ENCODE assay signal across 9 cellular contexts in genomic region chr3:119600732-119601131, GRCh38. TPM values are rescaled to one million over a fixed set of nuclear protein-coding genes. Genes with fewer than 3 reads are reported as not detected.
DNase-seq lines count a peak whose midpoint lies in the region; ATAC-seq lines count a peak whose summit lies in the region.
"Had no signal": no experiment of that assay in that cellular context is flagged by ENCODE, and none has a peak within 500 bp of the region (broad histone marks: within the 10 kb centered on the region; RNA-seq: fewer than 3 reads in every experiment).

No MANE protein-coding gene starts in this region.

- no peak overlapping the region for H3K9ac ChIP-seq in mesendoderm (ENCODE audit: low read length)

- H4K5ac ChIP-seq in mesendoderm (ENCODE audit: low read length) = no peak overlapping the region

- ATAC-seq in GM21515 (IDR thresholded peaks at IDR 0.05; ENCODE audit: unreplicated experiment) (peak; percentile 61), HG03565 (IDR thresholded peaks at IDR 0.05; ENCODE audit: unreplicated experiment) (peak; percentile 54)

- H3K27me3 Mint-ChIP-seq in activated naive CD8-positive, alpha-beta T cell treated with anti-CD3 and anti-CD28 coated beads for 36 hours = peaks cover 3% of the 10 kb centered on the region

- no peak overlapping the region for H3K4ac ChIP-seq in mesendoderm (ENCODE audit: low read depth, low read length)

- no peak overlapping the region for H3K4me2 ChIP-seq in mesendoderm (ENCODE audit: low read length)

- H3K4me3 Mint-ChIP-seq in activated naive CD8-positive, alpha-beta T cell treated with anti-CD3 and anti-CD28 coated beads for 36 hours = no peak overlapping the region

- H4K8ac ChIP-seq in mesendoderm (ENCODE audit: low read depth, low read length) = no peak overlapping the region

- no peak overlapping the region for H3K18ac ChIP-seq in mesendoderm (ENCODE audit: low read length)

- DNase-seq in NCI-H146 (lab: John Stamatoyannopoulos, UW) = peak; percentile 38
- DNase-seq in NCI-H146 treated with DMSO at 0.1 percent for 48 hours (lab: John Stamatoyannopoulos, UW; ENCODE audit: unreplicated experiment) = no peak
- DNase-seq in activated naive CD8-positive, alpha-beta T cell treated with anti-CD3 and anti-CD28 coated beads for 36 hours = peak; percentile 32
- DNase-seq in mesendoderm = peak; percentile 75
- no peak for DNase-seq in superior temporal gyrus (ENCODE audit: extremely low spot score)
- DNase-seq in NCI-H2196 treated with DMSO at 0.1 percent for 48 hours (lab: John Stamatoyannopoulos, UW; ENCODE audit: unreplicated experiment) = no peak

- no peak overlapping the region for H2BK15ac ChIP-seq in mesendoderm (replicated peaks; ENCODE audit: low read depth)

- no peak overlapping the region for H3K23ac ChIP-seq in mesendoderm (ENCODE audit: low read length)

- no peaks in the 10 kb centered on the region for H3K9me3 Mint-ChIP-seq in activated naive CD8-positive, alpha-beta T cell treated with anti-CD3 and anti-CD28 coated beads for 36 hours

- WGBS in mesendoderm (ENCODE audit: extremely low coverage, insufficient coverage, low lambda C conversion rate) = no CpG with 5 or more reads among the region's 5 CpGs

- H2BK120ac ChIP-seq in mesendoderm (ENCODE audit: low read depth, low read length) = no peak overlapping the region

- no peak overlapping the region for H2BK5ac ChIP-seq in mesendoderm (ENCODE audit: low read length)

- no peaks in the 10 kb centered on the region for H3K36me3 Mint-ChIP-seq in activated naive CD8-positive, alpha-beta T cell treated with anti-CD3 and anti-CD28 coated beads for 36 hours

- no peaks in the 10 kb centered on the region for H3K79me2 ChIP-seq in mesendoderm (ENCODE audit: control insufficient read depth, insufficient read depth, low read length)

- H3K36me3 ChIP-seq in mesendoderm (ENCODE audit: control insufficient read depth, insufficient read depth, low read length) = no peaks in the 10 kb centered on the region

- H3K4me1 ChIP-seq in mesendoderm (ENCODE audit: control insufficient read depth, low read depth, low read length) = peaks cover 3% of the 10 kb centered on the region

- H3K27ac Mint-ChIP-seq in activated naive CD8-positive, alpha-beta T cell treated with anti-CD3 and anti-CD28 coated beads for 36 hours = no peak overlapping the region

- H3K4me3 ChIP-seq in mesendoderm (ENCODE audit: low read length) = no peak overlapping the region
- H3K4me3 ChIP-seq: skin epidermis had no signal

- no peak overlapping the region for H3K56ac ChIP-seq in mesendoderm (ENCODE audit: low read length)

- no peak overlapping the region for H2AK5ac ChIP-seq in mesendoderm (ENCODE audit: low read length)

- peaks cover 29% of the 10 kb centered on the region for H3K4me1 Mint-ChIP-seq in activated naive CD8-positive, alpha-beta T cell treated with anti-CD3 and anti-CD28 coated beads for 36 hours

- no peaks in the 10 kb centered on the region for H3K27me3 ChIP-seq in mesendoderm (ENCODE audit: insufficient read depth, low read length, poor library complexity)

- H3K27ac ChIP-seq in mesendoderm (ENCODE audit: low read depth, low read length) = no peak overlapping the region
- H3K27ac ChIP-seq: skin epidermis had no signal

- H3K79me1 ChIP-seq in mesendoderm (ENCODE audit: low read length) = no peaks in the 10 kb centered on the region

RNA-seq across cellular contexts. Expression of gene PLA1A, which starts 3.0 kb away (rescaled TPM):
- not detected for total RNA-seq in activated naive CD8-positive, alpha-beta T cell treated with anti-CD3 and anti-CD28 coated beads for 36 hours
- 0.08 TPM for polyA plus RNA-seq in mesendoderm (2013, experiment 1 of 2)
- polyA plus RNA-seq in mesendoderm (2013, experiment 2 of 2) = 0.08 TPM

RNA-seq across cellular contexts. Expression of gene ADPRH, which starts 21.4 kb away (rescaled TPM):
- 1 to 10 TPM; 5.8 to 6.0 TPM for total RNA-seq in activated naive CD8-positive, alpha-beta T cell treated with anti-CD3 and anti-CD28 coated beads for 36 hours
- polyA plus RNA-seq in mesendoderm (2013, experiment 1 of 2) = 2.8 TPM
- 2.5 TPM for polyA plus RNA-seq in mesendoderm (2013, experiment 2 of 2)

RNA-seq across cellular contexts. Expression of gene CD80, which starts 41.3 kb away (rescaled TPM):
- total RNA-seq in activated naive CD8-positive, alpha-beta T cell treated with anti-CD3 and anti-CD28 coated beads for 36 hours = 1 to 10 TPM; 4.2 to 4.7 TPM
- polyA plus RNA-seq in mesendoderm (2013, experiment 1 of 2) = 0.07 TPM
- not detected for polyA plus RNA-seq in mesendoderm (2013, experiment 2 of 2)

RNA-seq across cellular contexts. Expression of gene POPDC2, which starts 59.7 kb away (rescaled TPM):
- 1 to 10 TPM; 1.6 to 2.0 TPM for total RNA-seq in activated naive CD8-positive, alpha-beta T cell treated with anti-CD3 and anti-CD28 coated beads for 36 hours
- 0.25 TPM for polyA plus RNA-seq in mesendoderm (2013, experiment 1 of 2)
- 0.25 TPM for polyA plus RNA-seq in mesendoderm (2013, experiment 2 of 2)

Comparison
In these comparisons a context has a peak if more than half of its experiments do, and no peak if none do; other contexts are left out.
1. DNase-seq: peak in NCI-H146 (single experiment), activated naive CD8-positive, alpha-beta T cell treated with anti-CD3 and anti-CD28 coated beads for 36 hours (single experiment) and mesendoderm (single experiment); none in NCI-H146 treated with DMSO at 0.1 percent for 48 hours (single experiment), superior temporal gyrus (single experiment) and NCI-H2196 treated with DMSO at 0.1 percent for 48 hours (single experiment).